19 cellular contexts compared by ENCODE assay signal in the genomic region with DNA sequence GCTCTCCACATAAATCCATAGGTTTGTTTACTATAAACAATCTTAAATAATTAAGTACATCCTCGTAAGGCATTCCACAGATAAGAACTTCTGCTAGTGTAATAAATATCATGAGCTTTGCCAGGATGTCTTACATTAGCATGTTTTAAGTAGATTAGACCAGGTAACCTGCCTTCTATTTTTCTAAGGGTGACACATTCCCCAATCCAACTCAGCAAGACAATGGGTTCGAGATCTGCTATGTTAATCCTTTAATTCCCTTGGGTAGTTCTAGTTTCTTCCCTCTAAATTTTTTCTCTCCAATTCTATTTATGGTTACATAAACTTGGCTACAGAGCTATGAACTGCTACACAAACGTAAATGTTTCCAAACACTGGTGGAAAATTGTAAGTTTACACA.
"Had no signal": no experiment of that assay in that cellular context is flagged by ENCODE, and none has a peak within 500 bp of the region (broad histone marks: within the 10 kb centered on the region; RNA-seq: fewer than 3 reads in every experiment).

No MANE protein-coding gene starts in this region.

- FAIRE-seq: colon, frontal cortex, kidney, urothelium cell line had no signal

- H3K36me3 ChIP-seq: heart left ventricle, ovary, right atrium auricular region, suprapubic skin, thyroid gland had no signal

- H3K4me3 ChIP-seq: heart left ventricle, ovary, right atrium auricular region, suprapubic skin, thyroid gland had no signal

- H3K27me3 ChIP-seq: heart left ventricle, ovary, right atrium auricular region, suprapubic skin, thyroid gland had no signal

- H3K4me1 ChIP-seq: heart left ventricle, right atrium auricular region, suprapubic skin, thyroid gland had no signal

- H3K27ac ChIP-seq: heart left ventricle, ovary, right atrium auricular region, suprapubic skin, thyroid gland had no signal

- DNase-seq: cerebellar nuclear complex; heart left ventricle; hypothalamus; immature natural killer cell; kidney; left cardiac atrium; left ventricle myocardium superior; naive thymus-derived CD8-positive, alpha-beta T cell; nucleus accumbens; ovary; stimulated activated CD4-positive, alpha-beta T cell treated with anti-CD3 and anti-CD28 coated beads, Interleukin-4, amount 100 ng/mL, for 1 hour; stimulated activated CD8-positive, alpha-beta memory T cell treated with anti-CD3 and anti-CD28 coated beads, Interleukin-4, amount 100 ng/mL, for 48 hours; stimulated activated naive CD8-positive, alpha-beta T cell treated with anti-CD3 and anti-CD28 coated beads, Interleukin-15, Interleukin-2, amounts not matched to agents 100 U/mL and 50 U/mL, for 24 hours; thyroid gland had no signal

- H3K9me3 ChIP-seq: heart left ventricle, ovary, right atrium auricular region, suprapubic skin, thyroid gland had no signal
